In genomic region chr2:67159929-67160328, GRCh38 we compare ENCODE assay signal across 16 cellular contexts.
DNase-seq lines count a peak whose midpoint lies in the region; ATAC-seq, FAIRE-seq and TF ChIP-seq lines count a peak whose summit lies in the region.
"Had no signal": no experiment of that assay in that cellular context is flagged by ENCODE, and none has a peak within 500 bp of the region (broad histone marks: within the 10 kb centered on the region; RNA-seq: fewer than 3 reads in every experiment).

No MANE protein-coding gene starts in this region.

- H3K36me3 ChIP-seq in pancreas: no peaks in the 10 kb centered on the region
- H3K36me3 ChIP-seq in right atrium auricular region: no peaks in the 10 kb centered on the region

- H3K4me3 ChIP-seq in pancreas (no peak overlapping the region), right atrium auricular region (no peak overlapping the region)

- DNase-seq in dermis blood vessel endothelial cell (peak; percentile 62), pancreas (no peak), right atrium auricular region (ENCODE audit: low spot score) (no peak), AG20443 (ENCODE audit: low spot score) (no peak), NCI-H2029 (lab: John Stamatoyannopoulos, UW) (no peak)
- DNase-seq in activated CD8-positive, alpha-beta memory T cell treated with anti-CD3 and anti-CD28 coated beads for 24 hours: no peak
- DNase-seq: activated B cell treated with CpG ODN at 0.5 μM for 24 hours; activated naive CD4-positive, alpha-beta T cell treated with anti-CD3 and anti-CD28 coated beads, Interleukin-2, amount 10 ng/mL, durations not matched to agents 7 days and 5 days; foreskin melanocyte; KG1; midbrain; NCI-H1436 treated with DMSO at 0.1 percent for 48 hours; NCI-H510A treated with DMSO at 0.1 percent for 48 hours had no signal

- FAIRE-seq in pancreas (lab: Jason Lieb, UNC): peak; percentile 29
- FAIRE-seq: RCC 7860 had no signal

- H3K27me3 ChIP-seq in pancreas (no peaks in the 10 kb centered on the region), right atrium auricular region (no peaks in the 10 kb centered on the region)

- H3K4me1 ChIP-seq in pancreas: peaks cover 0 to 8% (median 4%) of the 10 kb centered on the region in 3 donors
- H3K4me1 ChIP-seq in right atrium auricular region: no peaks in the 10 kb centered on the region

- ATAC-seq in GM18517 (IDR thresholded peaks at IDR 0.05; ENCODE audit: unreplicated experiment) (peak; percentile 79), HG03060 (IDR thresholded peaks at IDR 0.05; ENCODE audit: low read depth, unreplicated experiment) (peak; percentile 73), pancreas (peak in 3 of 4 donors; percentile 60 to 71 (median 65))

- H3K9me3 ChIP-seq in pancreas: no peaks in the 10 kb centered on the region
- no peaks in the 10 kb centered on the region for H3K9me3 ChIP-seq in right atrium auricular region

- H3K27ac ChIP-seq in pancreas (peak overlapping the region in 2 of 4 donors; percentile 0 to 50), right atrium auricular region (no peak overlapping the region)

- no peak for TF ChIP-seq CTCF in pancreas (IDR thresholded peaks at IDR 0.05)
- no peak for TF ChIP-seq CTCF in right atrium auricular region (IDR thresholded peaks at IDR 0.05)

- WGBS in pancreas, 2 donors: 74 to 77% methylated on average over 4 of the region's 4 CpGs

- intact Hi-C loops in pancreas (cut with DNase I): no loop called here
